ENCODE assay signal across 12 cellular contexts in the genomic region with DNA sequence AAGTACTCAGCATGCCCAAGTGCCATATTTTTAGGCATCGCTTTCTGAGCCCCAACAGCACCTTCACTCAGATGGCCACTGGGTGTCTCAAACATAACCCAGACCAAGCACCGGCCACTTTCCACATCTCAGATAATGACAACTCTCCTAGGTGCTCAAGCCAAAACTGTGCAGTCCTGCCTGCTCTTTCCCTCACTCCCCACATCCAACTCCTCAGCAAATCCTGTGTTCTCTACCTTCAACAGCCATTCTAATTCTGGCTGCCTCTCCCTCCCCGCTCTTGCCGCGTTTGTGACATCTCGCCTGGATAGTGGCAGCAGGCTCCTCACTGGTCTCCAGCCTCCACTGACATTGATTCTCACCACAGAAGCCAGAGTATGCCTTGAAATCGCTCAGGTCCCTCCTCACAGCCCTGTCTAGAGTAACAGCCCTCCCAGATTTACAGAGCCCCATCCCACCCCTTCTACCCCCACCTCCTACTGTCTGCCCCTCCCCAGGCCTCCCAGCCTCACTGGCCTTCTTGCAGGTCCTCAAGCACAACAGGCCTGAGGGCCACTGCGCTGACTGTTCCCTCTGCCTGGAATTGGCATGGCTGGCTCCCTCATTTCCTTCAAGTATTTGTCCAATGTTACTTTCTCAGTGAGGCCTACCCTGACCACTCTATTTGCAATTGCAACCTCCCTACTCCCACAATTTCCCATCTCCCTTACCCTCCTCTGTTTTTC. TPM values are rescaled to one million over a fixed set of nuclear protein-coding genes. Genes with fewer than 3 reads are reported as not detected.
DNase-seq lines count a peak whose midpoint lies in the region; ATAC-seq, FAIRE-seq and TF ChIP-seq lines count a peak whose summit lies in the region.
"Had no signal": no experiment of that assay in that cellular context is flagged by ENCODE, and none has a peak within 500 bp of the region (broad histone marks: within the 10 kb centered on the region; RNA-seq: fewer than 3 reads in every experiment).

No MANE protein-coding gene starts in this region.

- H3K36me3 Mint-ChIP-seq in activated T-cell treated with anti-CD3 and anti-CD28 coated beads, Interleukin-2, amount 50 U/mL, for 4 hours (ENCODE audit: insufficient read depth), result peaks cover under 1% of the 10 kb centered on the region
- peaks cover 7% of the 10 kb centered on the region for H3K36me3 Mint-ChIP-seq in stimulated activated effector memory CD8-positive, alpha-beta T cell treated with anti-CD3 and anti-CD28 coated beads, Interleukin-12 subunit alpha, Interleukin-12 subunit beta, amount 100 ng/mL, for 72 hours

- 0 out of 4 replicates have a peak, but pooled peaks of 1 of the 2 experiments have one; percentile 9 for TF ChIP-seq RAD21 in H1 (IDR thresholded peaks at IDR 0.05 in 1 of 2, conservative IDR thresholded peaks at IDR 0.05 in 1 of 2; ENCODE audit: low read depth in 2 of 2, low read length in 2 of 2)

- H3K14ac ChIP-seq in H1 (ENCODE audit: insufficient read length), result no peak overlapping the region

- peaks cover 33% of the 10 kb centered on the region for H3K4me1 Mint-ChIP-seq in activated T-cell treated with anti-CD3 and anti-CD28 coated beads, Interleukin-2, amount 50 U/mL, for 4 hours (ENCODE audit: low read depth)
- peaks cover 33% of the 10 kb centered on the region for H3K4me1 Mint-ChIP-seq in stimulated activated effector memory CD8-positive, alpha-beta T cell treated with anti-CD3 and anti-CD28 coated beads, Interleukin-12 subunit alpha, Interleukin-12 subunit beta, amount 100 ng/mL, for 72 hours

- H3K4me2 ChIP-seq in H1 (ENCODE audit: insufficient read depth in 1 of 2, low read depth in 2 of 2, low read length in 2 of 2), result no peak overlapping the region

- peak overlapping the region; percentile 52 for H3K4me3 Mint-ChIP-seq in activated T-cell treated with anti-CD3 and anti-CD28 coated beads, Interleukin-2, amount 50 U/mL, for 4 hours
- H3K4me3 Mint-ChIP-seq in stimulated activated effector memory CD8-positive, alpha-beta T cell treated with anti-CD3 and anti-CD28 coated beads, Interleukin-12 subunit alpha, Interleukin-12 subunit beta, amount 100 ng/mL, for 72 hours, result peak overlapping the region; percentile 59

- 85% methylated on average over 8 of the region's 8 CpGs; no CpG with 5 or more reads in 1 of the 2 experiments for WGBS in H1 (ENCODE audit: extremely low coverage in 1 of 2, insufficient coverage in 1 of 2, insufficient read length in 1 of 2, insufficient replicate concordance in 2 of 2, low coverage in 1 of 2, low lambda C conversion rate in 2 of 2, missing lambda C conversion rate in 1 of 2), 2 experiments

- FAIRE-seq in H1 (lab: Jason Lieb, UNC), result no peak

- CTCF ChIA-PET in H1 (lab: Charles Lee; ENCODE audit: partially characterized antibody), result no interaction called here

- H3K18ac ChIP-seq in H1 (ENCODE audit: extremely low read depth, low read length), result no peak overlapping the region

- H2BK120ac ChIP-seq in H1 (replicated peaks; ENCODE audit: low read depth, low read length), result no peak overlapping the region

- no peaks in the 10 kb centered on the region for H3K9me3 ChIP-seq in H1 (ENCODE audit: insufficient read depth in 2 of 2, low read depth in 1 of 2, low read length in 1 of 2)

- no peaks in the 10 kb centered on the region for H3K79me1 ChIP-seq in H1 (ENCODE audit: low read depth, low read length)

- no peak overlapping the region for H4K91ac ChIP-seq in H1 (replicated peaks; ENCODE audit: insufficient read length, low read length)

- H2AFZ ChIP-seq in H1 (ENCODE audit: low read length), result no peak overlapping the region

- H3K27ac Mint-ChIP-seq in stimulated activated effector memory CD8-positive, alpha-beta T cell treated with anti-CD3 and anti-CD28 coated beads, Interleukin-12 subunit alpha, Interleukin-12 subunit beta, amount 100 ng/mL, for 72 hours, result peak overlapping the region; percentile 89

- no peak overlapping the region for H3K27ac ChIP-seq in H1 (ENCODE audit: low read depth, low read length)

- H3K9ac ChIP-seq in H1 (replicated peaks in 1 of 4; ENCODE audit: extremely low read depth in 1 of 4, low read depth in 3 of 4, low read length in 3 of 4), result no peak overlapping the region

- peaks cover 8% of the 10 kb centered on the region; the same call in 1 of the 2 replicates for H3K23me2 ChIP-seq in H1 (ENCODE audit: low read depth, low read length)

- H3K4me3 ChIP-seq in H1 (ENCODE audit: extremely low read depth in 1 of 4, insufficient read depth in 2 of 4, low read depth in 3 of 4, low read length in 4 of 4), result no peak overlapping the region
- H3K4me3 ChIP-seq: smooth muscle cell had no signal

- TF ChIP-seq CTCF in H1 (IDR thresholded peaks at IDR 0.05; ENCODE audit: control extremely low read depth in 1 of 3, insufficient read depth in 1 of 3, low read depth in 1 of 3, low read length in 3 of 3), result peak; percentile 5 to 29 (median 6); a peak in 2 of 4 replicates

- H2BK20ac ChIP-seq in H1 (ENCODE audit: low read length), result peak overlapping the region; percentile 29

- H3K4me1 ChIP-seq in H1 (replicated peaks in 1 of 4; ENCODE audit: control insufficient read depth in 3 of 4, insufficient read depth in 4 of 4, low read length in 3 of 4), result peaks cover 2 to 24% (median 11%) of the 10 kb centered on the region in 4 experiments

- POLR2A ChIA-PET in H1 (lab: Charles Lee; ENCODE audit: partially characterized antibody), result interaction anchor here (2.1 to 3.3 kb wide), 2 partner anchors 10 to 17 kb away, joined by 4 to 24 read pairs; a partner anchor contains a TSS

- no peak overlapping the region for H4K8ac ChIP-seq in H1 (ENCODE audit: extremely low read depth, insufficient read depth, low read length)

- no peak overlapping the region for H3K56ac ChIP-seq in H1 (replicated peaks; ENCODE audit: insufficient read length, low read depth, low read length)

- no peaks in the 10 kb centered on the region for H3K79me2 ChIP-seq in H1 (ENCODE audit: control insufficient read depth in 1 of 2, insufficient read depth in 2 of 2, low read length in 2 of 2)

- no peak overlapping the region; the same call in 1 of the 2 replicates for H2AK5ac ChIP-seq in H1 (ENCODE audit: low read depth, low read length)

- no peak for DNase-seq in activated T-cell treated with anti-CD3 and anti-CD28 coated beads, Interleukin-2, amount 50 U/mL, for 4 hours
- no peak for DNase-seq in activated T-cell treated with anti-CD3 and anti-CD28 coated beads, Interleukin-2, amount 50 U/mL, for 1 hour
- DNase-seq in SK-MEL-5 (ENCODE audit: low read depth, low spot score) (peak; percentile 8), H1 (ENCODE audit: low read depth in 1 of 2, low spot score in 2 of 2) (no peak), hypothalamus (lab: John Stamatoyannopoulos, UW) (no peak), SKM-1 (lab: John Stamatoyannopoulos, UW; ENCODE audit: unreplicated experiment) (no peak)
- no peak for DNase-seq in stimulated activated effector memory CD8-positive, alpha-beta T cell treated with anti-CD3 and anti-CD28 coated beads, Interleukin-12 subunit alpha, Interleukin-12 subunit beta, amount 100 ng/mL, for 72 hours (ENCODE audit: low spot score in 2 of 2)
- DNase-seq: activated gamma-delta T cell; NCI-H1105; NK-92 treated with Interleukin-12 subunit alpha and Interleukin-12 subunit beta, amount 100 ng/mL, for 24 hours had no signal

- H4K5ac ChIP-seq in H1 (ENCODE audit: insufficient read length, low read depth, low read length), result no peak overlapping the region

- H4K20me1 ChIP-seq in H1 (replicated peaks in 1 of 2; ENCODE audit: control insufficient read depth in 1 of 2, insufficient read depth in 2 of 2, low read length in 2 of 2), result no peaks in the 10 kb centered on the region

- in situ Hi-C loops in SK-MEL-5 (cut with HindIII; ENCODE audit: low pct_unique_long_range_greater_than_20kb, low sequenced_read_pairs), result no loop called here

- no peak for TF ChIP-seq EP300 in H1 (IDR thresholded peaks at IDR 0.05; ENCODE audit: borderline replicate concordance in 1 of 2, low read depth in 2 of 2, low read length in 2 of 2)

- no peak overlapping the region for H3K4ac ChIP-seq in H1 (replicated peaks; ENCODE audit: insufficient read length, low read depth, low read length)

- peaks cover 0 to 9% (median 4%) of the 10 kb centered on the region in 4 experiments; a peak in 2 of 7 replicates for H3K27me3 ChIP-seq in H1 (replicated peaks in 1 of 4; ENCODE audit: control insufficient read depth in 3 of 4, extremely low read depth in 1 of 4, insufficient read depth in 3 of 4, low read length in 3 of 4)

- no peak overlapping the region for H2BK5ac ChIP-seq in H1 (ENCODE audit: low read depth, low read length)

- no peaks in the 10 kb centered on the region for H3K9me3 Mint-ChIP-seq in activated T-cell treated with anti-CD3 and anti-CD28 coated beads, Interleukin-2, amount 50 U/mL, for 4 hours
- H3K9me3 Mint-ChIP-seq in stimulated activated effector memory CD8-positive, alpha-beta T cell treated with anti-CD3 and anti-CD28 coated beads, Interleukin-12 subunit alpha, Interleukin-12 subunit beta, amount 100 ng/mL, for 72 hours, result no peaks in the 10 kb centered on the region

- TF ChIP-seq POLR2A in H1 (IDR thresholded peaks at IDR 0.05; ENCODE audit: control extremely low read depth in 1 of 2, low read depth in 2 of 2, low read length in 2 of 2), result no peak

- H3K36me3 ChIP-seq in H1 (ENCODE audit: control insufficient read depth in 2 of 4, insufficient read depth in 4 of 4, low read length in 3 of 4), result 0 out of 8 replicates have a peak, but pooled peaks cover 0 to 3% (median 0%) of the 10 kb centered on the region in 4 experiments

- ATAC-seq in activated T-cell treated with anti-CD3 and anti-CD28 coated beads, Interleukin-2, amount 50 U/mL, for 4 hours, result no peak
- ATAC-seq in stimulated activated effector memory CD8-positive, alpha-beta T cell treated with anti-CD3 and anti-CD28 coated beads, Interleukin-12 subunit alpha, Interleukin-12 subunit beta, amount 100 ng/mL, for 72 hours, result no peak
- ATAC-seq in GM18870 (IDR thresholded peaks at IDR 0.05; ENCODE audit: unreplicated experiment), result no peak

- H3K23ac ChIP-seq in H1 (ENCODE audit: insufficient read length), result no peak overlapping the region

- H2BK12ac ChIP-seq in H1 (ENCODE audit: low read depth, low read length), result 0 out of 2 replicates have a peak overlapping the region, but pooled peaks have one; percentile 9

- peak overlapping the region; percentile 8; the same call in 1 of the 2 replicates for H2BK15ac ChIP-seq in H1 (ENCODE audit: low read length)

- H3K27me3 Mint-ChIP-seq in activated T-cell treated with anti-CD3 and anti-CD28 coated beads, Interleukin-2, amount 50 U/mL, for 4 hours (ENCODE audit: low read depth), result no peaks in the 10 kb centered on the region

RNA-seq across cellular contexts. Expression of a gene that starts 1.3 kb away (rescaled TPM):
- total RNA-seq in activated T-cell treated with anti-CD3 and anti-CD28 coated beads, Interleukin-2, amount 50 U/mL, for 4 hours, result 1 to 10 TPM; 2.0 to 2.3 (median 2.1) TPM
- 0.16 and 0.34 TPM in 2 replicates for total RNA-seq in SK-MEL-5 (2014; rRNA removed; shearing (Covaris generic))
- polyA plus RNA-seq in SK-MEL-5 (2015; cell fraction: cytosol; rRNA removed), result 0.21 TPM in 1 of 2 replicates, not detected in the other
- polyA plus RNA-seq in SK-MEL-5 (2015; cell fraction: nucleus; rRNA removed), result 0.22 and 0.31 TPM in 2 replicates
- total RNA-seq in H1 (2021; fragmentation: NEBNext Ultra II Directional; extraction: Animal tissue kit (Norgen Biotek cat#: 25700)), result 7.4 and 8.0 TPM in 2 replicates
- polyA plus RNA-seq in H1 (2011; rRNA removed), result 7.6 and 8.4 TPM in 2 replicates
- polyA plus RNA-seq in H1 (2011; cell fraction: cytosol; rRNA removed), result 9.3 TPM
- polyA plus RNA-seq in H1 (2011; cell fraction: nucleus; rRNA removed), result 9.5 TPM
- 6.3 to 9.1 TPM (median 8.2 TPM) in 4 replicates for polyA plus RNA-seq in H1 (2012, experiment 1 of 2)
- 10.9 TPM for polyA plus RNA-seq in H1 (2012, experiment 2 of 2)
- 3.1 TPM for polyA plus RNA-seq in H1 (2013, experiment 1 of 2)
- 3.5 TPM for polyA plus RNA-seq in H1 (2013, experiment 2 of 2)
- 3.6 and 4.8 TPM in 2 replicates for polyA minus RNA-seq in H1 (2011; rRNA and poly(A)+ RNA removed)
- polyA minus RNA-seq in H1 (2011; cell fraction: cytosol; rRNA and poly(A)+ RNA removed), result 3.1 TPM
- 5.3 TPM for polyA minus RNA-seq in H1 (2011; cell fraction: nucleus; rRNA and poly(A)+ RNA removed)

RNA-seq across cellular contexts. Expression of a gene that starts 2.2 kb away (rescaled TPM):
- 10 to 100 TPM; 14.2 to 16.4 (median 14.2) TPM for total RNA-seq in activated T-cell treated with anti-CD3 and anti-CD28 coated beads, Interleukin-2, amount 50 U/mL, for 4 hours
- total RNA-seq in SK-MEL-5 (2014; rRNA removed; shearing (Covaris generic)), result 73.0 and 75.1 TPM in 2 replicates
- polyA plus RNA-seq in SK-MEL-5 (2015; cell fraction: cytosol; rRNA removed), result 96.8 and 106 TPM in 2 replicates
- 21.0 and 22.5 TPM in 2 replicates for polyA plus RNA-seq in SK-MEL-5 (2015; cell fraction: nucleus; rRNA removed)
- 14.7 and 14.8 TPM in 2 replicates for total RNA-seq in H1 (2021; fragmentation: NEBNext Ultra II Directional; extraction: Animal tissue kit (Norgen Biotek cat#: 25700))
- polyA plus RNA-seq in H1 (2011; rRNA removed), result 30.7 and 39.5 TPM in 2 replicates
- polyA plus RNA-seq in H1 (2011; cell fraction: cytosol; rRNA removed), result 30.8 TPM
- 40.3 TPM for polyA plus RNA-seq in H1 (2011; cell fraction: nucleus; rRNA removed)
- 17.1 to 23.7 TPM (median 19.8 TPM) in 4 replicates for polyA plus RNA-seq in H1 (2012, experiment 1 of 2)
- polyA plus RNA-seq in H1 (2012, experiment 2 of 2), result 18.9 TPM
- polyA plus RNA-seq in H1 (2013, experiment 1 of 2), result 20.2 TPM
- polyA plus RNA-seq in H1 (2013, experiment 2 of 2), result 20.8 TPM
- polyA minus RNA-seq in H1 (2011; rRNA and poly(A)+ RNA removed), result 35.3 and 40.0 TPM in 2 replicates
- polyA minus RNA-seq in H1 (2011; cell fraction: cytosol; rRNA and poly(A)+ RNA removed), result 18.3 TPM
- polyA minus RNA-seq in H1 (2011; cell fraction: nucleus; rRNA and poly(A)+ RNA removed), result 14.3 TPM

RNA-seq across cellular contexts. Expression of a gene that starts 6.7 kb away (rescaled TPM):
- 10 to 100 TPM; 84.0 to 88.2 (median 86.6) TPM for total RNA-seq in activated T-cell treated with anti-CD3 and anti-CD28 coated beads, Interleukin-2, amount 50 U/mL, for 4 hours
- total RNA-seq in SK-MEL-5 (2014; rRNA removed; shearing (Covaris generic)), result 17.4 and 19.5 TPM in 2 replicates
- polyA plus RNA-seq in SK-MEL-5 (2015; cell fraction: cytosol; rRNA removed), result 37.0 and 49.8 TPM in 2 replicates
- 9.6 and 10.1 TPM in 2 replicates for polyA plus RNA-seq in SK-MEL-5 (2015; cell fraction: nucleus; rRNA removed)
- 35.6 and 36.0 TPM in 2 replicates for total RNA-seq in H1 (2021; fragmentation: NEBNext Ultra II Directional; extraction: Animal tissue kit (Norgen Biotek cat#: 25700))
- 34.9 and 40.7 TPM in 2 replicates for polyA plus RNA-seq in H1 (2011; rRNA removed)
- 24.5 TPM for polyA plus RNA-seq in H1 (2011; cell fraction: cytosol; rRNA removed)
- 19.7 TPM for polyA plus RNA-seq in H1 (2011; cell fraction: nucleus; rRNA removed)
- 36.3 to 59.7 TPM (median 47.1 TPM) in 4 replicates for polyA plus RNA-seq in H1 (2012, experiment 1 of 2)
- polyA plus RNA-seq in H1 (2012, experiment 2 of 2), result 15.3 TPM
- polyA plus RNA-seq in H1 (2013, experiment 1 of 2), result 21.7 TPM
- 22.2 TPM for polyA plus RNA-seq in H1 (2013, experiment 2 of 2)
- 2.6 and 5.5 TPM in 2 replicates for polyA minus RNA-seq in H1 (2011; rRNA and poly(A)+ RNA removed)
- polyA minus RNA-seq in H1 (2011; cell fraction: cytosol; rRNA and poly(A)+ RNA removed), result 3.0 TPM
- polyA minus RNA-seq in H1 (2011; cell fraction: nucleus; rRNA and poly(A)+ RNA removed), result 10.3 TPM

RNA-seq across cellular contexts. Expression of a gene that starts 17.8 kb away (rescaled TPM):
- 100 to 1,000 TPM in 2 of 3 donors, 10 to 100 TPM in 1; 96.3 to 129 (median 116) TPM for total RNA-seq in activated T-cell treated with anti-CD3 and anti-CD28 coated beads, Interleukin-2, amount 50 U/mL, for 4 hours
- total RNA-seq in SK-MEL-5 (2014; rRNA removed; shearing (Covaris generic)), result 126 and 130 TPM in 2 replicates
- 66.2 and 88.1 TPM in 2 replicates for polyA plus RNA-seq in SK-MEL-5 (2015; cell fraction: cytosol; rRNA removed)
- 9.7 and 19.5 TPM in 2 replicates for polyA plus RNA-seq in SK-MEL-5 (2015; cell fraction: nucleus; rRNA removed)
- total RNA-seq in H1 (2021; fragmentation: NEBNext Ultra II Directional; extraction: Animal tissue kit (Norgen Biotek cat#: 25700)), result 99.5 and 105 TPM in 2 replicates
- 60.1 and 76.2 TPM in 2 replicates for polyA plus RNA-seq in H1 (2011; rRNA removed)
- polyA plus RNA-seq in H1 (2011; cell fraction: cytosol; rRNA removed), result 106 TPM
- polyA plus RNA-seq in H1 (2011; cell fraction: nucleus; rRNA removed), result 45.7 TPM
- 119 to 140 TPM (median 130 TPM) in 4 replicates for polyA plus RNA-seq in H1 (2012, experiment 1 of 2)
- polyA plus RNA-seq in H1 (2012, experiment 2 of 2), result 88.8 TPM
- 130 TPM for polyA plus RNA-seq in H1 (2013, experiment 1 of 2)
- 129 TPM for polyA plus RNA-seq in H1 (2013, experiment 2 of 2)
- polyA minus RNA-seq in H1 (2011; rRNA and poly(A)+ RNA removed), result 15.0 and 17.8 TPM in 2 replicates
- polyA minus RNA-seq in H1 (2011; cell fraction: cytosol; rRNA and poly(A)+ RNA removed), result 25.5 TPM
- polyA minus RNA-seq in H1 (2011; cell fraction: nucleus; rRNA and poly(A)+ RNA removed), result 15.1 TPM

RNA-seq across cellular contexts. Expression of a gene that starts 57.8 kb away (rescaled TPM):
- total RNA-seq in activated T-cell treated with anti-CD3 and anti-CD28 coated beads, Interleukin-2, amount 50 U/mL, for 4 hours, result 1 to 10 TPM; 1.1 to 2.3 (median 1.9) TPM
- 0.21 and 0.24 TPM in 2 replicates for total RNA-seq in SK-MEL-5 (2014; rRNA removed; shearing (Covaris generic))
- 0.70 TPM in 1 of 2 replicates, not detected in the other for polyA plus RNA-seq in SK-MEL-5 (2015; cell fraction: cytosol; rRNA removed)
- polyA plus RNA-seq in SK-MEL-5 (2015; cell fraction: nucleus; rRNA removed), result 4.4 and 8.7 TPM in 2 replicates
- 0.77 and 0.93 TPM in 2 replicates for total RNA-seq in H1 (2021; fragmentation: NEBNext Ultra II Directional; extraction: Animal tissue kit (Norgen Biotek cat#: 25700))
- 1.7 TPM in 2 replicates for polyA plus RNA-seq in H1 (2011; rRNA removed)
- polyA plus RNA-seq in H1 (2011; cell fraction: cytosol; rRNA removed), result 1.3 TPM
- polyA plus RNA-seq in H1 (2011; cell fraction: nucleus; rRNA removed), result 7.8 TPM
- 1.2 to 2.4 TPM (median 1.5 TPM) in 4 replicates for polyA plus RNA-seq in H1 (2012, experiment 1 of 2)
- polyA plus RNA-seq in H1 (2012, experiment 2 of 2), result 0.47 TPM
- polyA plus RNA-seq in H1 (2013, experiment 1 of 2), result 0.61 TPM
- 0.46 TPM for polyA plus RNA-seq in H1 (2013, experiment 2 of 2)
- polyA minus RNA-seq in H1 (2011; rRNA and poly(A)+ RNA removed), result 0.46 and 0.79 TPM in 2 replicates
- not detected for polyA minus RNA-seq in H1 (2011; cell fraction: cytosol; rRNA and poly(A)+ RNA removed)
- 1.4 TPM for polyA minus RNA-seq in H1 (2011; cell fraction: nucleus; rRNA and poly(A)+ RNA removed)
